In the genomic region with DNA sequence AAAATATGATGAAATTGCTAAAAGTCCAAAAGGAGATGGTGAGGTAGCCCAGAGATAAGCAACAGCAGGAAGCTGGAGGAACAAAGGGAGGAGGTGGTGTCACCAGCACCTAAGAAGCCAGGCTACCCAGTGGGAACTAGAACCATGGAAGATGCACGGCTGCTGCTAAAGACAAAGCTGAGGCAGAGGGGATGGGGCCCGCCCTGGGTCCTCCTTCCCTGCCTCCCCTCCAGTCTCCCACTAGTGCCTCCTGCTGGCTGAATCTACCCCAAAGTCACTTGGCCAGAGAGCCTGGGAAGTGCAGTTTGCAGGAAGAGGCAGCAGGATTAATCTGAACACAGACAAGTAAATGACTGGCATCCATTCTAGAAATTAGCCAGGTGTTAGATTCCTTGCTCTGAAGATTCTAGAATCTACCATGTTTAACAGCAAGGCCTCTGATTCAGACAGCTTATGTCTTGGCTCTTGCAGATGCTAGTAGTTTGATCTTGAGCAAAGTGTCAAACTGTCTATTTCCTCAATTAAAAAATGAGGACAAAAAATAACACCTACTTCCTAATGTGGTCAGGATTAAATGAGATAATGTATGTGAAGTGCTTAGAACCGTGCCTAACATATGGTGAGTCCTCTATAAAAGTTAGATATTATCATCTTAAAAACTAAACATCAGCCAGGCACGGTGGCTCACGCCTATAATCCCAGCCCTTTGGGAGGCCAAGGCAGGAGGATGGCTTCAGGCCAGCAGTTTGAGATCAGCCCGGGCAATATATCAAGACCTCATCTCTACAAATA, we compare ENCODE assay signal across 2 cellular contexts.
TF ChIP-seq lines count a peak whose summit lies in the region.

No MANE protein-coding gene starts in this region.

TF ChIP-seq in HEK293, 187 proteins besides CTCF, POLR2A, EP300 and RAD21 (continues in another document):
- TF ChIP-seq ZBTB1 (tag by site-specific recombination; IDR thresholded peaks at IDR 0.05): no peak
- TF ChIP-seq ZNF664 (tag by site-specific recombination; IDR thresholded peaks at IDR 0.05): peak; percentile 89
- TF ChIP-seq KLF7 (tag by site-specific recombination; IDR thresholded peaks at IDR 0.05; ENCODE audit: borderline replicate concordance): no peak
- TF ChIP-seq ZNF394 (tag by site-specific recombination; IDR thresholded peaks at IDR 0.05; ENCODE audit: borderline replicate concordance): no peak
- no peak for TF ChIP-seq ZNF324 (tag by site-specific recombination; IDR thresholded peaks at IDR 0.05)
- TF ChIP-seq ZNF776 (tag by site-specific recombination; IDR thresholded peaks at IDR 0.05; ENCODE audit: borderline replicate concordance): no peak
- TF ChIP-seq, protein P1, sequence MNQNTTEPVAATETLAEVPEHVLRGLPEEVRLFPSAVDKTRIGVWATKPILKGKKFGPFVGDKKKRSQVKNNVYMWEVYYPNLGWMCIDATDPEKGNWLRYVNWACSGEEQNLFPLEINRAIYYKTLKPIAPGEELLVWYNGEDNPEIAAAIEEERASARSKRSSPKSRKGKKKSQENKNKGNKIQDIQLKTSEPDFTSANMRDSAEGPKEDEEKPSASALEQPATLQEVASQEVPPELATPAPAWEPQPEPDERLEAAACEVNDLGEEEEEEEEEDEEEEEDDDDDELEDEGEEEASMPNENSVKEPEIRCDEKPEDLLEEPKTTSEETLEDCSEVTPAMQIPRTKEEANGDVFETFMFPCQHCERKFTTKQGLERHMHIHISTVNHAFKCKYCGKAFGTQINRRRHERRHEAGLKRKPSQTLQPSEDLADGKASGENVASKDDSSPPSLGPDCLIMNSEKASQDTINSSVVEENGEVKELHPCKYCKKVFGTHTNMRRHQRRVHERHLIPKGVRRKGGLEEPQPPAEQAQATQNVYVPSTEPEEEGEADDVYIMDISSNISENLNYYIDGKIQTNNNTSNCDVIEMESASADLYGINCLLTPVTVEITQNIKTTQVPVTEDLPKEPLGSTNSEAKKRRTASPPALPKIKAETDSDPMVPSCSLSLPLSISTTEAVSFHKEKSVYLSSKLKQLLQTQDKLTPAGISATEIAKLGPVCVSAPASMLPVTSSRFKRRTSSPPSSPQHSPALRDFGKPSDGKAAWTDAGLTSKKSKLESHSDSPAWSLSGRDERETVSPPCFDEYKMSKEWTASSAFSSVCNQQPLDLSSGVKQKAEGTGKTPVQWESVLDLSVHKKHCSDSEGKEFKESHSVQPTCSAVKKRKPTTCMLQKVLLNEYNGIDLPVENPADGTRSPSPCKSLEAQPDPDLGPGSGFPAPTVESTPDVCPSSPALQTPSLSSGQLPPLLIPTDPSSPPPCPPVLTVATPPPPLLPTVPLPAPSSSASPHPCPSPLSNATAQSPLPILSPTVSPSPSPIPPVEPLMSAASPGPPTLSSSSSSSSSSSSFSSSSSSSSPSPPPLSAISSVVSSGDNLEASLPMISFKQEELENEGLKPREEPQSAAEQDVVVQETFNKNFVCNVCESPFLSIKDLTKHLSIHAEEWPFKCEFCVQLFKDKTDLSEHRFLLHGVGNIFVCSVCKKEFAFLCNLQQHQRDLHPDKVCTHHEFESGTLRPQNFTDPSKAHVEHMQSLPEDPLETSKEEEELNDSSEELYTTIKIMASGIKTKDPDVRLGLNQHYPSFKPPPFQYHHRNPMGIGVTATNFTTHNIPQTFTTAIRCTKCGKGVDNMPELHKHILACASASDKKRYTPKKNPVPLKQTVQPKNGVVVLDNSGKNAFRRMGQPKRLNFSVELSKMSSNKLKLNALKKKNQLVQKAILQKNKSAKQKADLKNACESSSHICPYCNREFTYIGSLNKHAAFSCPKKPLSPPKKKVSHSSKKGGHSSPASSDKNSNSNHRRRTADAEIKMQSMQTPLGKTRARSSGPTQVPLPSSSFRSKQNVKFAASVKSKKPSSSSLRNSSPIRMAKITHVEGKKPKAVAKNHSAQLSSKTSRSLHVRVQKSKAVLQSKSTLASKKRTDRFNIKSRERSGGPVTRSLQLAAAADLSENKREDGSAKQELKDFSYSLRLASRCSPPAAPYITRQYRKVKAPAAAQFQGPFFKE (tag by site-specific recombination; IDR thresholded peaks at IDR 0.05; ENCODE audit: borderline replicate concordance): no peak
- no peak for TF ChIP-seq ZSCAN16 (tag by site-specific recombination; IDR thresholded peaks at IDR 0.05)
- peak; percentile 55; the same call in 1 of the 2 replicates for TF ChIP-seq OSR2 (tag by site-specific recombination; IDR thresholded peaks at IDR 0.05)
- TF ChIP-seq ZNF335 (tag by site-specific recombination; conservative IDR thresholded peaks at IDR 0.05): peak; percentile 23; the same call in 1 of the 2 replicates
- TF ChIP-seq ZBTB8A (tag by site-specific recombination; IDR thresholded peaks at IDR 0.05): 0 out of 2 replicates have a peak, but pooled peaks have one; percentile 25
- no peak for TF ChIP-seq ATF2 (tag by site-specific recombination; IDR thresholded peaks at IDR 0.05; ENCODE audit: low read depth)
- TF ChIP-seq ZNF350 (tag by site-specific recombination; IDR thresholded peaks at IDR 0.05): no peak
- TF ChIP-seq, protein P2, sequence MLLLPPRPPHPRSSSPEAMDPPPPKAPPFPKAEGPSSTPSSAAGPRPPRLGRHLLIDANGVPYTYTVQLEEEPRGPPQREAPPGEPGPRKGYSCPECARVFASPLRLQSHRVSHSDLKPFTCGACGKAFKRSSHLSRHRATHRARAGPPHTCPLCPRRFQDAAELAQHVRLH (tag by site-specific recombination; IDR thresholded peaks at IDR 0.05): 0 out of 2 replicates have a peak, but pooled peaks have one; percentile 41
- TF ChIP-seq ZNF704 (tag by site-specific recombination; IDR thresholded peaks at IDR 0.05): no peak
- no peak for TF ChIP-seq ZNF214 (tag by site-specific recombination; IDR thresholded peaks at IDR 0.05; ENCODE audit: borderline replicate concordance)

TF ChIP-seq in HepG2, 621 proteins besides CTCF, POLR2A, EP300 and RAD21:
- TF ChIP-seq ZFP41 (CRISPR knock-in tag; IDR thresholded peaks at IDR 0.05; ENCODE audit: borderline replicate concordance): no peak
- TF ChIP-seq ZMYM2 (CRISPR knock-in tag; IDR thresholded peaks at IDR 0.05): peak; percentile 23; the same call in 1 of the 2 replicates
- 0 out of 2 replicates have a peak, but pooled peaks have one; percentile 28 for TF ChIP-seq FLYWCH1 (CRISPR knock-in tag; IDR thresholded peaks at IDR 0.05)
- peak; percentile 35; the same call in 1 of the 2 replicates for TF ChIP-seq SMC3 (IDR thresholded peaks at IDR 0.05; ENCODE audit: low read length)
- no peak for TF ChIP-seq ZNF513 (CRISPR knock-in tag; conservative IDR thresholded peaks at IDR 0.05)
- TF ChIP-seq, protein P3, sequence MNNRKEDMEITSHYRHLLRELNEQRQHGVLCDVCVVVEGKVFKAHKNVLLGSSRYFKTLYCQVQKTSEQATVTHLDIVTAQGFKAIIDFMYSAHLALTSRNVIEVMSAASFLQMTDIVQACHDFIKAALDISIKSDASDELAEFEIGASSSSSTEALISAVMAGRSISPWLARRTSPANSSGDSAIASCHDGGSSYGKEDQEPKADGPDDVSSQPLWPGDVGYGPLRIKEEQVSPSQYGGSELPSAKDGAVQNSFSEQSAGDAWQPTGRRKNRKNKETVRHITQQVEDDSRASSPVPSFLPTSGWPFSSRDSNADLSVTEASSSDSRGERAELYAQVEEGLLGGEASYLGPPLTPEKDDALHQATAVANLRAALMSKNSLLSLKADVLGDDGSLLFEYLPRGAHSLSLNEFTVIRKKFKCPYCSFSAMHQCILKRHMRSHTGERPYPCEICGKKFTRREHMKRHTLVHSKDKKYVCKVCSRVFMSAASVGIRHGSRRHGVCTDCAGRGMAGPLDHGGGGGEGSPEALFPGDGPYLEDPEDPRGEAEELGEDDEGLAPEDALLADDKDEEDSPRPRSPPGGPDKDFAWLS (CRISPR knock-in tag; IDR thresholded peaks at IDR 0.05; ENCODE audit: borderline replicate concordance): no peak
- no peak for TF ChIP-seq ZNF549 (CRISPR knock-in tag; IDR thresholded peaks at IDR 0.05)
- TF ChIP-seq YY1 (IDR thresholded peaks at IDR 0.05; ENCODE audit: insufficient read depth, insufficient replicate concordance, low read depth, low read length): peak; percentile 26
- TF ChIP-seq ZNF280D (CRISPR knock-in tag; IDR thresholded peaks at IDR 0.05): 0 out of 2 replicates have a peak, but pooled peaks have one; percentile 30
- TF ChIP-seq, protein P4, sequence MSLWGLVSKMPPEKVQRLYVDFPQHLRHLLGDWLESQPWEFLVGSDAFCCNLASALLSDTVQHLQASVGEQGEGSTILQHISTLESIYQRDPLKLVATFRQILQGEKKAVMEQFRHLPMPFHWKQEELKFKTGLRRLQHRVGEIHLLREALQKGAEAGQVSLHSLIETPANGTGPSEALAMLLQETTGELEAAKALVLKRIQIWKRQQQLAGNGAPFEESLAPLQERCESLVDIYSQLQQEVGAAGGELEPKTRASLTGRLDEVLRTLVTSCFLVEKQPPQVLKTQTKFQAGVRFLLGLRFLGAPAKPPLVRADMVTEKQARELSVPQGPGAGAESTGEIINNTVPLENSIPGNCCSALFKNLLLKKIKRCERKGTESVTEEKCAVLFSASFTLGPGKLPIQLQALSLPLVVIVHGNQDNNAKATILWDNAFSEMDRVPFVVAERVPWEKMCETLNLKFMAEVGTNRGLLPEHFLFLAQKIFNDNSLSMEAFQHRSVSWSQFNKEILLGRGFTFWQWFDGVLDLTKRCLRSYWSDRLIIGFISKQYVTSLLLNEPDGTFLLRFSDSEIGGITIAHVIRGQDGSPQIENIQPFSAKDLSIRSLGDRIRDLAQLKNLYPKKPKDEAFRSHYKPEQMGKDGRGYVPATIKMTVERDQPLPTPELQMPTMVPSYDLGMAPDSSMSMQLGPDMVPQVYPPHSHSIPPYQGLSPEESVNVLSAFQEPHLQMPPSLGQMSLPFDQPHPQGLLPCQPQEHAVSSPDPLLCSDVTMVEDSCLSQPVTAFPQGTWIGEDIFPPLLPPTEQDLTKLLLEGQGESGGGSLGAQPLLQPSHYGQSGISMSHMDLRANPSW (CRISPR knock-in tag; IDR thresholded peaks at IDR 0.05; ENCODE audit: borderline replicate concordance): no peak
- no peak for TF ChIP-seq ZZZ3 (CRISPR knock-in tag; IDR thresholded peaks at IDR 0.05; ENCODE audit: borderline replicate concordance)
- TF ChIP-seq CENPT (CRISPR knock-in tag; IDR thresholded peaks at IDR 0.05; ENCODE audit: low read depth): no peak
- no peak for TF ChIP-seq MXD4 (CRISPR knock-in tag; IDR thresholded peaks at IDR 0.05)
- TF ChIP-seq, protein P5, sequence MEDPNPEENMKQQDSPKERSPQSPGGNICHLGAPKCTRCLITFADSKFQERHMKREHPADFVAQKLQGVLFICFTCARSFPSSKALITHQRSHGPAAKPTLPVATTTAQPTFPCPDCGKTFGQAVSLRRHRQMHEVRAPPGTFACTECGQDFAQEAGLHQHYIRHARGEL (CRISPR knock-in tag; IDR thresholded peaks at IDR 0.05): no peak
- TF ChIP-seq ZNF558 (CRISPR knock-in tag; IDR thresholded peaks at IDR 0.05; ENCODE audit: borderline replicate concordance): no peak
- TF ChIP-seq SALL1 (CRISPR knock-in tag; IDR thresholded peaks at IDR 0.05): 0 out of 2 replicates have a peak, but pooled peaks have one; percentile 14
- TF ChIP-seq ZC3H4 (CRISPR knock-in tag; IDR thresholded peaks at IDR 0.05; ENCODE audit: borderline replicate concordance): no peak
- TF ChIP-seq ZBTB42 (CRISPR knock-in tag; IDR thresholded peaks at IDR 0.05): 0 out of 2 replicates have a peak, but pooled peaks have one; percentile 66
- no peak for TF ChIP-seq ZNF282 (IDR thresholded peaks at IDR 0.05; ENCODE audit: partially characterized antibody)
- TF ChIP-seq ADNP (CRISPR knock-in tag; IDR thresholded peaks at IDR 0.05): peak; percentile 83
- TF ChIP-seq XRCC5 (optimal IDR thresholded peaks at IDR 0.05; ENCODE audit: low read length): peak; percentile 45
- TF ChIP-seq CC2D1A (CRISPR knock-in tag; IDR thresholded peaks at IDR 0.05): peak; percentile 39; the same call in 1 of the 2 replicates
- peak; percentile 76 for TF ChIP-seq ZNF644 (CRISPR knock-in tag; IDR thresholded peaks at IDR 0.05; ENCODE audit: low read depth)
- 0 out of 4 replicates have a peak, but pooled peaks have one; percentile 11 to 20 for TF ChIP-seq MAFK (conservative IDR thresholded peaks at IDR 0.05 in 1 of 2, IDR thresholded peaks at IDR 0.05 in 1 of 2; ENCODE audit: low read length in 2 of 2)
- peak; percentile 56; the same call in 1 of the 2 replicates for TF ChIP-seq ZMYM3 (CRISPR knock-in tag; IDR thresholded peaks at IDR 0.05)
- TF ChIP-seq, protein P6, sequence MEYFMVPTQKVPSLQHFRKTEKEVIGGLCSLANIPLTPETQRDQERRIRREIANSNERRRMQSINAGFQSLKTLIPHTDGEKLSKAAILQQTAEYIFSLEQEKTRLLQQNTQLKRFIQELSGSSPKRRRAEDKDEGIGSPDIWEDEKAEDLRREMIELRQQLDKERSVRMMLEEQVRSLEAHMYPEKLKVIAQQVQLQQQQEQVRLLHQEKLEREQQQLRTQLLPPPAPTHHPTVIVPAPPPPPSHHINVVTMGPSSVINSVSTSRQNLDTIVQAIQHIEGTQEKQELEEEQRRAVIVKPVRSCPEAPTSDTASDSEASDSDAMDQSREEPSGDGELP (IDR thresholded peaks at IDR 0.05; ENCODE audit: borderline replicate concordance, low read depth): no peak
